Comparison of ENCODE assay signal across 8 cellular contexts in the genomic region with DNA sequence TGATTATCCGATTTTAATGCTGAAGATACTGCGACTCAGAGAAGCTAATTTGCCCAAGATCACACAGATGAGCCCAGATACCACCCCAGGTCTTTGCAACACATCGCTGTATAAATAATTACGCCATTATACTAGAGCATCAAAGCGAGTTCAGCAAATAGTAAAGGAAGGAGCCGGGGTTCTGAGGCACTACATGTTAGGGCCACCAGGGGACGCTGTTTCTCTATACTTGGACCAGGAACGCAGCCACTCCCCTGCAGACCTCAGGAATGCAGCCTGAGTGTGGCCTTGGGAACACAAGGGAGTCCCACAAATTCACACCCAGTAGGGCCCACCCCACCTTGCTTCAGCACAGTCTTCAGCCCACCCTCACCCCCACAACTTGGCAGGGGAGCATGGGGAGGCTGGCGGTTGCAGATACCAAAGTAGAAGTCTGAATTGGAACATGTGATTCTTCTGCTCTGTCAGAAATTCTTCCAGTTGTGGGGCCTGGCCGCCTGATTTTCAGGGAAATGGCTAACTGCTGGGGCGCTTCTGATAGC. TPM values are rescaled to one million over a fixed set of nuclear protein-coding genes. Genes with fewer than 3 reads are reported as not detected.
DNase-seq lines count a peak whose midpoint lies in the region; ATAC-seq lines count a peak whose summit lies in the region.

No MANE protein-coding gene starts in this region.

- peak; percentile 60 for ATAC-seq in HG02678 (IDR thresholded peaks at IDR 0.05; ENCODE audit: unreplicated experiment)
- ATAC-seq in GM19397 (IDR thresholded peaks at IDR 0.05; ENCODE audit: unreplicated experiment): no peak

- DNase-seq in DMS53 treated with DMSO at 0.1 percent for 48 hours (lab: John Stamatoyannopoulos, UW; ENCODE audit: unreplicated experiment) (peak; percentile 50), NCI-H2196 treated with DMSO at 0.1 percent for 48 hours (lab: John Stamatoyannopoulos, UW; ENCODE audit: unreplicated experiment) (peak; percentile 82), cerebellum (ENCODE audit: low spot score) (peak; percentile 75), left kidney (ENCODE audit: low read depth, low spot score) (peak; percentile 89)
- peak; percentile 76 for DNase-seq in activated CD4-positive, CD25-positive, alpha-beta regulatory T cell treated with anti-CD3 and anti-CD28 coated beads, Interleukin-2, amount 50 U/mL, for 72 hours
- DNase-seq in stimulated activated CD4-positive, alpha-beta T cell treated with anti-CD3 and anti-CD28 coated beads, Interleukin-1b, Interleukin-23, amount 100 ng/mL, for 48 hours: peak; percentile 72

RNA-seq across cellular contexts. Expression of a gene that starts 57.8 kb away (rescaled TPM):
- total RNA-seq in cerebellum: 107 TPM
